ENCODE assay signal across 1 cellular context in genomic region chr17:62987136-62987535, GRCh38.
TF ChIP-seq lines count a peak whose summit lies in the region.

No MANE protein-coding gene starts in this region.

TF ChIP-seq in K562, 482 proteins besides CTCF, POLR2A, EP300 and RAD21 (continued from another document):
- no peak for TF ChIP-seq TCF7 (IDR thresholded peaks at IDR 0.05; ENCODE audit: borderline replicate concordance)
- no peak for TF ChIP-seq DNMT1 (IDR thresholded peaks at IDR 0.05)
- peak; percentile 49 for TF ChIP-seq CTCFL (IDR thresholded peaks at IDR 0.05; ENCODE audit: borderline replicate concordance, insufficient read depth, low read depth, low read length, poor library complexity, severe bottlenecking)
TF ChIP-seq in K562: peak in this region for 2.
